ENCODE assay signal across 17 cellular contexts in genomic region chr14:82070040-82070439, GRCh38.
DNase-seq lines count a peak whose midpoint lies in the region; ATAC-seq and TF ChIP-seq lines count a peak whose summit lies in the region.
"Had no signal": no experiment of that assay in that cellular context is flagged by ENCODE, and none has a peak within 500 bp of the region (broad histone marks: within the 10 kb centered on the region; RNA-seq: fewer than 3 reads in every experiment).

No MANE protein-coding gene starts in this region.

- H3K36me3 Mint-ChIP-seq in H9 (ENCODE audit: insufficient read depth in 1 of 3, low read depth in 3 of 3) (peaks cover 0 to 11% (median 2%) of the 10 kb centered on the region in 3 experiments), WTC11 (peaks cover 5% of the 10 kb centered on the region)

- no peak overlapping the region for H2BK15ac ChIP-seq in H9 (ENCODE audit: low read depth, low read length)

- H4K91ac ChIP-seq in H9 (ENCODE audit: insufficient read length, low read depth, low read length): no peak overlapping the region

- H3K23ac ChIP-seq in H9 (ENCODE audit: insufficient read length, low read depth, low read length): no peak overlapping the region

- H3K27ac ChIP-seq in H9 (ENCODE audit: insufficient read length, low read depth, low read length) (no peak overlapping the region), tibial nerve (no peak overlapping the region), RWPE1 (no peak overlapping the region), osteoblast (ENCODE audit: low read depth, low read length) (no peak overlapping the region)

- no peaks in the 10 kb centered on the region for H3K4me1 ChIP-seq in H9 (ENCODE audit: insufficient read depth, low read length)
- H3K4me1 ChIP-seq in tibial nerve: no peaks in the 10 kb centered on the region
- no peaks in the 10 kb centered on the region for H3K4me1 ChIP-seq in osteoblast (ENCODE audit: insufficient read depth, low read length)

- H2BK120ac ChIP-seq in H9 (ENCODE audit: low read depth, low read length, poor library complexity, severe bottlenecking): no peak overlapping the region

- H3K9me3 Mint-ChIP-seq in H9: peaks cover 6 to 8% of the 10 kb centered on the region in 2 experiments; a peak in 4 of 5 replicates
- peaks cover 15% of the 10 kb centered on the region for H3K9me3 Mint-ChIP-seq in WTC11

- no peaks in the 10 kb centered on the region for H3K23me2 ChIP-seq in H9 (ENCODE audit: insufficient read length, low read depth, low read length, poor library complexity, severe bottlenecking)

- H3K4me3 Mint-ChIP-seq in H9: no peak overlapping the region
- no peak overlapping the region for H3K4me3 Mint-ChIP-seq in WTC11
- H3K4me3 Mint-ChIP-seq: B cell; CD4-positive, alpha-beta T cell; HFFc6 had no signal

- no peak overlapping the region for H3K14ac ChIP-seq in H9 (ENCODE audit: insufficient read depth, low read length)

- H3K27me3 Mint-ChIP-seq in H9 (ENCODE audit: low read depth): peaks cover 5% of the 10 kb centered on the region
- peaks cover 2% of the 10 kb centered on the region; the same call in 1 of the 2 replicates for H3K27me3 Mint-ChIP-seq in WTC11 (ENCODE audit: low read depth)
- H3K27me3 Mint-ChIP-seq: B cell; CD4-positive, alpha-beta T cell had no signal

- no CpG with 5 or more reads among the region's 3 CpGs for WGBS in H9 (ENCODE audit: extremely low coverage, insufficient read length, low lambda C conversion rate)
- whole genome bisulfite sequencing in tibial nerve, 2 donors: 74 to 75% methylated on average over 3 of the region's 3 CpGs

- no peak overlapping the region for H2BK12ac ChIP-seq in H9 (ENCODE audit: insufficient read length, low read depth, low read length)

- H3K36me3 ChIP-seq in tibial nerve (no peaks in the 10 kb centered on the region), osteoblast (ENCODE audit: insufficient read depth, low read length) (no peaks in the 10 kb centered on the region)

- no peaks in the 10 kb centered on the region for H3K79me1 ChIP-seq in H9 (ENCODE audit: insufficient read depth, low read depth, low read length, poor library complexity, severe bottlenecking)

- CTCF ChIA-PET in WTC11 (lab: Charles Lee) (interaction anchor here (0.9 to 1.5 kb wide), 3 partner anchors 9 to 19 kb away, joined by 3 to 6 read pairs (median 6); no protein-coding TSS in a partner anchor), RWPE1 (lab: Yijun Ruan, JAX) (no interaction called here)

- no peaks in the 10 kb centered on the region for H3K9me3 ChIP-seq in H9 (ENCODE audit: control insufficient read depth, low read depth, low read length)
- H3K9me3 ChIP-seq in tibial nerve: no peaks in the 10 kb centered on the region
- peaks cover 4% of the 10 kb centered on the region for H3K9me3 ChIP-seq in osteoblast (ENCODE audit: low read depth, low read length)

- no peak overlapping the region for H3K9ac ChIP-seq in H9 (ENCODE audit: extremely low read depth, insufficient read length, low read length)

- no peak for TF ChIP-seq EP300 in tibial nerve (IDR thresholded peaks at IDR 0.05)

- TF ChIP-seq CTCF in H9 (conservative IDR thresholded peaks at IDR 0.05) (peak; percentile 32; the same call in 1 of the 3 replicates), WTC11 (IDR thresholded peaks at IDR 0.05) (no peak), tibial nerve (IDR thresholded peaks at IDR 0.05) (no peak), RWPE1 (conservative IDR thresholded peaks at IDR 0.05; ENCODE audit: low read depth) (no peak), osteoblast (IDR thresholded peaks at IDR 0.05; ENCODE audit: extremely low read depth, low read depth, low read length) (no peak)

- DNase-seq in H9 (no peak), WTC11 (ENCODE audit: low spot score) (no peak), iPS DF 4.7 (ENCODE audit: extremely low read depth, low spot score) (peak; percentile 25), NOMO-1 (lab: John Stamatoyannopoulos, UW; ENCODE audit: unreplicated experiment in 2 of 2) (no peak), tibial nerve (ENCODE audit: low spot score in 2 of 2) (no peak), RWPE1 (ENCODE audit: low spot score) (no peak), osteoblast (ENCODE audit: insufficient read length, low spot score, missing footprints) (no peak)
- DNase-seq: C1 segment of cervical spinal cord; Calu3; CD4-positive, alpha-beta T cell; DMS79; GOT3; HCEC 1CT; HFFc6 had no signal

- H3K79me2 ChIP-seq in H9 (ENCODE audit: insufficient read depth, low read length) (no peaks in the 10 kb centered on the region), osteoblast (ENCODE audit: insufficient read depth, low read length) (no peaks in the 10 kb centered on the region)

- H3K4me2 ChIP-seq in H9 (ENCODE audit: insufficient read depth, insufficient read length, low read length): no peak overlapping the region
- no peak overlapping the region for H3K4me2 ChIP-seq in osteoblast (ENCODE audit: insufficient read depth, low read length)

- no peak overlapping the region for H2BK5ac ChIP-seq in H9 (ENCODE audit: insufficient read length, low read length)

- no peak for TF ChIP-seq POLR2A in tibial nerve (IDR thresholded peaks at IDR 0.05)

- H3K27ac Mint-ChIP-seq in H9 (no peak overlapping the region), WTC11 (peak overlapping the region; percentile 18; the same call in 1 of the 2 replicates)
- H3K27ac Mint-ChIP-seq: B cell; CD4-positive, alpha-beta T cell; HFFc6 had no signal

- H3K4me1 Mint-ChIP-seq in H9 (peaks cover 11 to 14% of the 10 kb centered on the region in 2 experiments), WTC11 (peaks cover 10% of the 10 kb centered on the region)
- H3K4me1 Mint-ChIP-seq: B cell had no signal

- H3K4me3 ChIP-seq in tibial nerve (no peak overlapping the region), osteoblast (ENCODE audit: insufficient read depth, low read length) (no peak overlapping the region)
- H3K4me3 ChIP-seq: GM12878 had no signal

- H4K20me1 ChIP-seq in H9 (ENCODE audit: control insufficient read depth, insufficient read depth, insufficient read length): no peaks in the 10 kb centered on the region
- H4K20me1 ChIP-seq in osteoblast (ENCODE audit: insufficient read depth, low read length): no peaks in the 10 kb centered on the region

- H3K27me3 ChIP-seq in H9 (ENCODE audit: insufficient read depth, low read length): no peaks in the 10 kb centered on the region
- H3K27me3 ChIP-seq in tibial nerve: no peaks in the 10 kb centered on the region
- no peaks in the 10 kb centered on the region for H3K27me3 ChIP-seq in osteoblast (ENCODE audit: insufficient read depth, low read length)

- no peak overlapping the region for H2BK20ac ChIP-seq in H9 (ENCODE audit: low read depth, low read length, poor library complexity, severe bottlenecking)

- POLR2A ChIA-PET in WTC11 (lab: Charles Lee) (no interaction called here), RWPE1 (lab: Yijun Ruan, JAX; ENCODE audit: low non-redundant PET) (no interaction called here)

- ATAC-seq in WTC11: peak; percentile 86
- ATAC-seq: GM12878, HepG2 had no signal

- no peak overlapping the region for H3K56ac ChIP-seq in H9 (ENCODE audit: insufficient read length, low read depth, low read length)

- H2AFZ ChIP-seq in H9 (ENCODE audit: low read length): no peak overlapping the region
- no peak overlapping the region for H2AFZ ChIP-seq in osteoblast (ENCODE audit: low read length)

- H3K4ac ChIP-seq in H9 (ENCODE audit: low read depth, low read length): no peak overlapping the region

- no peak overlapping the region for H3T11ph ChIP-seq in H9 (ENCODE audit: low read length)

- no peak overlapping the region for H3K18ac ChIP-seq in H9 (ENCODE audit: insufficient read length, low read depth, low read length)

- no peak overlapping the region for H2AK5ac ChIP-seq in H9 (ENCODE audit: insufficient read length, low read length)

- H4K8ac ChIP-seq in H9 (replicated peaks; ENCODE audit: insufficient read length, low read depth, low read length): no peak overlapping the region

- H4K5ac ChIP-seq in H9 (ENCODE audit: insufficient read length, low read depth, low read length): no peak overlapping the region

TF ChIP-seq in WTC11, 78 proteins besides CTCF, POLR2A, EP300 and RAD21:
- TF ChIP-seq CREB1 (CRISPR knock-in tag; IDR thresholded peaks at IDR 0.05): no peak
- TF ChIP-seq, protein P1, sequence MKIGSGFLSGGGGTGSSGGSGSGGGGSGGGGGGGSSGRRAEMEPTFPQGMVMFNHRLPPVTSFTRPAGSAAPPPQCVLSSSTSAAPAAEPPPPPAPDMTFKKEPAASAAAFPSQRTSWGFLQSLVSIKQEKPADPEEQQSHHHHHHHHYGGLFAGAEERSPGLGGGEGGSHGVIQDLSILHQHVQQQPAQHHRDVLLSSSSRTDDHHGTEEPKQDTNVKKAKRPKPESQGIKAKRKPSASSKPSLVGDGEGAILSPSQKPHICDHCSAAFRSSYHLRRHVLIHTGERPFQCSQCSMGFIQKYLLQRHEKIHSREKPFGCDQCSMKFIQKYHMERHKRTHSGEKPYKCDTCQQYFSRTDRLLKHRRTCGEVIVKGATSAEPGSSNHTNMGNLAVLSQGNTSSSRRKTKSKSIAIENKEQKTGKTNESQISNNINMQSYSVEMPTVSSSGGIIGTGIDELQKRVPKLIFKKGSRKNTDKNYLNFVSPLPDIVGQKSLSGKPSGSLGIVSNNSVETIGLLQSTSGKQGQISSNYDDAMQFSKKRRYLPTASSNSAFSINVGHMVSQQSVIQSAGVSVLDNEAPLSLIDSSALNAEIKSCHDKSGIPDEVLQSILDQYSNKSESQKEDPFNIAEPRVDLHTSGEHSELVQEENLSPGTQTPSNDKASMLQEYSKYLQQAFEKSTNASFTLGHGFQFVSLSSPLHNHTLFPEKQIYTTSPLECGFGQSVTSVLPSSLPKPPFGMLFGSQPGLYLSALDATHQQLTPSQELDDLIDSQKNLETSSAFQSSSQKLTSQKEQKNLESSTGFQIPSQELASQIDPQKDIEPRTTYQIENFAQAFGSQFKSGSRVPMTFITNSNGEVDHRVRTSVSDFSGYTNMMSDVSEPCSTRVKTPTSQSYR (CRISPR knock-in tag; IDR thresholded peaks at IDR 0.05): no peak
- TF ChIP-seq, protein P2, sequence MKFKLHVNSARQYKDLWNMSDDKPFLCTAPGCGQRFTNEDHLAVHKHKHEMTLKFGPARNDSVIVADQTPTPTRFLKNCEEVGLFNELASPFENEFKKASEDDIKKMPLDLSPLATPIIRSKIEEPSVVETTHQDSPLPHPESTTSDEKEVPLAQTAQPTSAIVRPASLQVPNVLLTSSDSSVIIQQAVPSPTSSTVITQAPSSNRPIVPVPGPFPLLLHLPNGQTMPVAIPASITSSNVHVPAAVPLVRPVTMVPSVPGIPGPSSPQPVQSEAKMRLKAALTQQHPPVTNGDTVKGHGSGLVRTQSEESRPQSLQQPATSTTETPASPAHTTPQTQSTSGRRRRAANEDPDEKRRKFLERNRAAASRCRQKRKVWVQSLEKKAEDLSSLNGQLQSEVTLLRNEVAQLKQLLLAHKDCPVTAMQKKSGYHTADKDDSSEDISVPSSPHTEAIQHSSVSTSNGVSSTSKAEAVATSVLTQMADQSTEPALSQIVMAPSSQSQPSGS (CRISPR knock-in tag; IDR thresholded peaks at IDR 0.05; ENCODE audit: borderline replicate concordance, low read depth): no peak
TF ChIP-seq in WTC11: peak in this region for 0.
